In the genomic region with DNA sequence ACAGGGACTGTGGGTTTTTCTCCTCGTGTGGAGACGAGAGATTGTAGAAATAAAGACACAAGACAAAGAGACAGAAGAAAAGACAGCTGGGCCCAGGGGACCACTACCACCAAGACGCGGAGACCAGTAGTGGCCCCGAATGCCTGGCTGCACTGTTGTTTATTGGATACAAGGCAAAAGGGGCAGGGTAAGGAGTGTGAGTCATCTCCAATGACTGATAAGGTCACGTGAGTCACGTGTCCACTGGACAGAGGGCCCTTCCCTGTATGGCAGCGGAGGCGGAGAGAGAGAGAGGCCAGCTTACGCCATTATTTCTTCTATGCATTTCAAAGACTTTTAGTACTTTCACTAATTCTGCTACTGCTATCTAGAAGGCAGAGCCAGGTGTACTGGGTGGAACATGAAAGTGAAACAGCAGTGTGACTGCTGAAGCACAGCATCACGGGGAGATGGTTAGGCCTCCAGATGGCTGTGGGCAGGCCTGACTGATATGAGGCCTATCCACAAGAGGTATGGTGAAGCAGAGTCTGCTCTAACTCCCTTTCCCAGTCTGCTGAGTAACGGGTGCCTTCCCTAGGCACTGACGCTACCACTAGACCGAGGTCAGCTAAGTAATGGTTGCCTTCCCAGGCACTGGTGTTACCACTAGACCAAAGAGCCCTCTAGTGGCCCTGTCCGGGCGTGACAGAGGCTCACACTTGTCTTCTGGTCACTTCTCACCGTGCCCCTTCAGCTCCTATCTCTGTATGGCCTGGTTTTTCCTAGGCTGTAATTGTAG, we compare ENCODE assay signal across 8 cellular contexts. TPM values are rescaled to one million over a fixed set of nuclear protein-coding genes. Genes with fewer than 3 reads are reported as not detected.
DNase-seq lines count a peak whose midpoint lies in the region; ATAC-seq and TF ChIP-seq lines count a peak whose summit lies in the region.
"Not testable (repeated sequence)": the region's sequence is repeated elsewhere in the genome, so short reads cannot be mapped to it uniquely, and the experiment has no call there.

No MANE protein-coding gene starts in this region.

- H3K4me1 Mint-ChIP-seq in activated T-helper 17 cell treated with anti-CD3 and anti-CD28 coated beads, Interleukin-2, amount 50 U/mL, for 72 hours: peaks cover 30% of the 10 kb centered on the region
- peaks cover 30% of the 10 kb centered on the region for H3K4me1 Mint-ChIP-seq in neural crest cell

- not testable (repeated sequence) for TF ChIP-seq POLR2A in suprapubic skin (IDR thresholded peaks at IDR 0.05)

- peaks cover 94% of the 10 kb centered on the region for H3K36me3 Mint-ChIP-seq in activated T-helper 17 cell treated with anti-CD3 and anti-CD28 coated beads, Interleukin-2, amount 50 U/mL, for 72 hours (ENCODE audit: low read depth)
- H3K36me3 Mint-ChIP-seq in neural crest cell (ENCODE audit: low read depth): peaks cover 11% of the 10 kb centered on the region

- not testable (repeated sequence) for H3K27me3 ChIP-seq in RWPE2 (ENCODE audit: insufficient read depth, poor library complexity, severe bottlenecking); suprapubic skin

- H3K27ac ChIP-seq in RWPE2 (ENCODE audit: poor library complexity, severe bottlenecking); suprapubic skin: not testable (repeated sequence)

- not testable (repeated sequence) for H3K36me3 ChIP-seq in RWPE2 (ENCODE audit: low read depth)
- peaks cover 14% of the 10 kb centered on the region for H3K36me3 ChIP-seq in suprapubic skin

- ATAC-seq in RWPE2 (ENCODE audit: low read depth): peak; percentile 38; the same call in 1 of the 3 replicates
- ATAC-seq in activated T-helper 17 cell treated with anti-CD3 and anti-CD28 coated beads, Interleukin-2, amount 50 U/mL, for 72 hours (replicated peaks): peak; percentile 93

- H3K9me3 ChIP-seq in RWPE2 (ENCODE audit: severe bottlenecking); suprapubic skin: not testable (repeated sequence)

- peak; percentile 98 for DNase-seq in GM12865 (ENCODE audit: low read depth)
- peak; percentile 70 for DNase-seq in HCEC 1CT
- peak; percentile 36 to 48 for DNase-seq in Kasumi-1 (lab: John Stamatoyannopoulos, UW)
- DNase-seq in RWPE2 (ENCODE audit: low spot score); suprapubic skin (ENCODE audit: low spot score in 2 of 2): not testable (repeated sequence)
- peak; percentile 49 for DNase-seq in fibroblast of peridontal ligament (ENCODE audit: extremely low read depth)
- DNase-seq in neural crest cell (ENCODE audit: low read depth, low spot score): peak; percentile 58

- peak overlapping the region; percentile 99 for H3K4me3 Mint-ChIP-seq in activated T-helper 17 cell treated with anti-CD3 and anti-CD28 coated beads, Interleukin-2, amount 50 U/mL, for 72 hours
- H3K4me3 Mint-ChIP-seq in neural crest cell: peak overlapping the region; percentile 55

- not testable (repeated sequence) for H3K9me3 Mint-ChIP-seq in activated T-helper 17 cell treated with anti-CD3 and anti-CD28 coated beads, Interleukin-2, amount 50 U/mL, for 72 hours; neural crest cell

- peak overlapping the region; percentile 100 for H3K27ac Mint-ChIP-seq in activated T-helper 17 cell treated with anti-CD3 and anti-CD28 coated beads, Interleukin-2, amount 50 U/mL, for 72 hours
- peak overlapping the region; percentile 62 for H3K27ac Mint-ChIP-seq in neural crest cell (ENCODE audit: unreplicated experiment)

- H3K27me3 Mint-ChIP-seq in activated T-helper 17 cell treated with anti-CD3 and anti-CD28 coated beads, Interleukin-2, amount 50 U/mL, for 72 hours; neural crest cell (ENCODE audit: low read depth): not testable (repeated sequence)

- 87% methylated on average over 17 of the region's 17 CpGs for WGBS in suprapubic skin

- not testable (repeated sequence) for TF ChIP-seq EP300 in suprapubic skin (IDR thresholded peaks at IDR 0.05)

- not testable (repeated sequence) for H3K4me1 ChIP-seq in RWPE2 (ENCODE audit: insufficient read depth, poor library complexity, severe bottlenecking)
- H3K4me1 ChIP-seq in suprapubic skin: peaks cover 29% of the 10 kb centered on the region

- peak overlapping the region; percentile 48 for H3K4me3 ChIP-seq in GM12865 (ENCODE audit: low read depth, low read length)
- not testable (repeated sequence) for H3K4me3 ChIP-seq in RWPE2 (ENCODE audit: severe bottlenecking); suprapubic skin

- TF ChIP-seq CTCF in GM12865 (IDR thresholded peaks at IDR 0.05; ENCODE audit: insufficient read depth, low read depth, low read length, missing control alignments): peak; percentile 71
- peak; percentile 66 for TF ChIP-seq CTCF in RWPE2 (IDR thresholded peaks at IDR 0.05; ENCODE audit: poor library complexity, severe bottlenecking)
- TF ChIP-seq CTCF in neural crest cell (conservative IDR thresholded peaks at IDR 0.05): peak; percentile 74
- peak; percentile 15 to 49 for TF ChIP-seq CTCF in suprapubic skin (IDR thresholded peaks at IDR 0.05)

RNA-seq across cellular contexts. Expression of gene RNASET2, which starts 5.3 kb away (rescaled TPM):
- total RNA-seq in activated T-helper 17 cell treated with anti-CD3 and anti-CD28 coated beads, Interleukin-2, amount 50 U/mL, for 72 hours: 100 to 1,000 TPM in 1 of 2 donors, 10 to 100 TPM in 1; 94.2 to 210 TPM
- total RNA-seq in neural crest cell (15.3 and 17.7 TPM in 2 replicates), suprapubic skin (10 to 100 TPM; 36.3 to 62.5 (median 53.9) TPM)

RNA-seq across cellular contexts. Expression of gene CEP43, which starts 48.1 kb away (rescaled TPM):
- 10 to 100 TPM; 24.7 to 29.0 TPM for total RNA-seq in activated T-helper 17 cell treated with anti-CD3 and anti-CD28 coated beads, Interleukin-2, amount 50 U/mL, for 72 hours
- total RNA-seq in neural crest cell (36.5 and 42.2 TPM in 2 replicates), suprapubic skin (10 to 100 TPM in 3 of 4 donors, 1 to 10 TPM in 1; 7.8 to 21.3 (median 11.2) TPM)
